10 cellular contexts compared by ENCODE assay signal in the genomic region with DNA sequence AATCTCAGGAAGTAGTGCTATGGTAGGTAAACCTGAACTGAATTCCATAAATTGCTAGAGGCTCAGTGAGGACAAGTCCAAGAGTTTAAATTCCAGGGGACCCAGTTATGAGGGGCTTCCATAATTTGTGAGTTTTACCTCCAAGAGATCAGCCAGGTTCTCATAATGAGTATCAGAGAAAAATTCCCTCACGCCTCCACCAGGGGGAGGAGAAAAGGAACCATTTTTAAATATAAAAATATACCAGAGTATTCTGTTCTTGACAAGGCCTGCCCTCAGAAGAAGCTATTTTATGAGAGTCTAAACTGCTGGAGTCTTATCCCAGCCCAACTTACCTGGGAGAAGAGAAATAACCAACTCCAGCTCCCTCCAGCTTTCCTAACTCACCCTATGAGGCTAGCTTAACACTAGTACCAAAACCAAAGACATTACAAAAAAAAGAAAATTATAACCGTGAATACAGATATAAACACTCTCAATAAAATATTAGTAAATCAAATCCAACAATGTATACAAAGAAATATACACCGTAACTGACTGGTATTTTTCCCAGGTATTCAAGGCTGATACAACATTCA.
A peak's percentile ranks its signal among the peaks of the same experiment; 100 is the strongest.
DNase-seq lines count a peak whose midpoint lies in the region; ATAC-seq and TF ChIP-seq lines count a peak whose summit lies in the region.
"Had no signal": no experiment of that assay in that cellular context is flagged by ENCODE, and none has a peak within 500 bp of the region (broad histone marks: within the 10 kb centered on the region; RNA-seq: fewer than 3 reads in every experiment).

No MANE protein-coding gene starts in this region.

- no peak for TF ChIP-seq POLR2A in spleen (IDR thresholded peaks at IDR 0.05)

- no peaks in the 10 kb centered on the region for H3K36me3 Mint-ChIP-seq in endothelial cell (ENCODE audit: low read depth, unreplicated experiment)
- H3K36me3 Mint-ChIP-seq: naive B cell had no signal

- H3K9me3 Mint-ChIP-seq in endothelial cell (ENCODE audit: unreplicated experiment): no peaks in the 10 kb centered on the region

- H3K4me1 Mint-ChIP-seq in endothelial cell (ENCODE audit: unreplicated experiment): no peaks in the 10 kb centered on the region
- H3K4me1 Mint-ChIP-seq: naive B cell had no signal

- peak; percentile 3 for DNase-seq in stimulated activated CD4-positive, alpha-beta T cell treated with anti-CD3 and anti-CD28 coated beads, Interleukin-15, amount 100 ng/mL, for 24 hours
- no peak for DNase-seq in stimulated activated CD4-positive, alpha-beta T cell treated with anti-CD3 and anti-CD28 coated beads, Interleukin-4, amount 100 ng/mL, for 4 hours
- DNase-seq in NCI-H1694 (lab: John Stamatoyannopoulos, UW) (peak; percentile 13), endothelial cell (ENCODE audit: low spot score) (no peak), spleen (no peak), left ventricle myocardium superior (no peak), inferior parietal cortex (ENCODE audit: extremely low spot score) (no peak)
- DNase-seq: naive B cell, NCI-H2081 had no signal

- H3K27me3 Mint-ChIP-seq in endothelial cell (ENCODE audit: unreplicated experiment): no peaks in the 10 kb centered on the region

- H3K9me3 ChIP-seq in spleen: peaks cover 0 to 13% (median 0%) of the 10 kb centered on the region in 8 donors

- no peaks in the 10 kb centered on the region for H3K36me3 ChIP-seq in spleen

- H3K4me3 Mint-ChIP-seq in endothelial cell (ENCODE audit: unreplicated experiment): no peak overlapping the region
- H3K4me3 Mint-ChIP-seq: naive B cell had no signal

- ATAC-seq in GM19455 (IDR thresholded peaks at IDR 0.05; ENCODE audit: unreplicated experiment): no peak
- ATAC-seq in left ventricle myocardium superior: no peak

- intact Hi-C loops in spleen (cut with DNase I; ENCODE audit: low total_unique reads): no loop called here
- intact Hi-C loops in left ventricle myocardium superior (cut with micrococcal nuclease): no loop called here

- no peak overlapping the region for H3K4me3 ChIP-seq in spleen

- TF ChIP-seq CTCF in endothelial cell (IDR thresholded peaks at IDR 0.05; ENCODE audit: unreplicated experiment) (peak; percentile 93), spleen (IDR thresholded peaks at IDR 0.05 in 8 of 11, conservative IDR thresholded peaks at IDR 0.05 in 3 of 11) (no peak)

- no peaks in the 10 kb centered on the region for H3K4me1 ChIP-seq in spleen

- whole genome bisulfite sequencing in spleen, 5 donors: 79 to 95% (median 87%) methylated on average over 3 of the region's 3 CpGs

- H3K27ac Mint-ChIP-seq in endothelial cell (ENCODE audit: unreplicated experiment): no peak overlapping the region
- H3K27ac Mint-ChIP-seq: naive B cell had no signal

- H3K27ac ChIP-seq in spleen: no peak overlapping the region

- peaks cover 0 to 4% (median 0%) of the 10 kb centered on the region in 7 donors for H3K27me3 ChIP-seq in spleen (replicated peaks in 1 of 7)

Comparison
In these comparisons a context has a peak if more than half of its experiments do, and no peak if none do; other contexts are left out.
1. DNase-seq: peak in stimulated activated CD4-positive, alpha-beta T cell treated with anti-CD3 and anti-CD28 coated beads, Interleukin-15, amount 100 ng/mL, for 24 hours (single experiment) and NCI-H1694 (single experiment); none in stimulated activated CD4-positive, alpha-beta T cell treated with anti-CD3 and anti-CD28 coated beads, Interleukin-4, amount 100 ng/mL, for 4 hours (0 of 2), endothelial cell (single experiment), spleen (single experiment), left ventricle myocardium superior (single experiment) and inferior parietal cortex (single experiment).